ENCODE assay signal across 24 cellular contexts in genomic region chr10:99172950-99173349, GRCh38.
"Had no signal": no experiment of that assay in that cellular context is flagged by ENCODE, and none has a peak within 500 bp of the region (broad histone marks: within the 10 kb centered on the region; RNA-seq: fewer than 3 reads in every experiment).

No MANE protein-coding gene starts in this region.

- H3K36me3 ChIP-seq: Peyer's patch, SJCRH30 had no signal

- FAIRE-seq: HepG2, K562 had no signal

- H3K9me3 ChIP-seq: Peyer's patch, SJCRH30 had no signal

- H3K27me3 ChIP-seq: Peyer's patch, SJCRH30 had no signal

- H3K4me3 Mint-ChIP-seq: IgD-negative memory B cell had no signal

- DNase-seq: MM.1S; NCI-H1092 treated with DMSO at 0.1 percent for 48 hours; NCI-H1436; NCI-H187; NCI-H2029; NCI-H2081 treated with DMSO at 0.1 percent for 48 hours; NCI-H2171; NCI-H226; NCI-H446; NCI-H510A; NCI-H524 treated with DMSO at 0.1 percent for 48 hours; NCI-H69; NCI-H774; NK-92 treated with Interleukin-12 subunit alpha and Interleukin-12 subunit beta, amount 100 ng/mL, for 24 hours; PC-9; Peyer's patch; SHP77 treated with DMSO at 0.1 percent for 48 hours; SJCRH30 had no signal

- H3K27ac ChIP-seq: KMS-11, PC-9, Peyer's patch, SJCRH30 had no signal

- H2AFZ ChIP-seq: PC-9 had no signal

- H3K4me2 ChIP-seq: KMS-11, PC-9 had no signal

- H3K27ac Mint-ChIP-seq: IgD-negative memory B cell had no signal

- H3K4me3 ChIP-seq: K562, PC-9, Peyer's patch, SJCRH30 had no signal

- H3K36me3 Mint-ChIP-seq: IgD-negative memory B cell had no signal

- H3K4me1 ChIP-seq: Peyer's patch, SJCRH30 had no signal

- ATAC-seq: K562, Right ventricle myocardium inferior, SK-N-SH treated with all-trans-retinoic acid at 6 μM for 48 hours had no signal

- H3K9ac ChIP-seq: KMS-11 had no signal
